8 cellular contexts compared by ENCODE assay signal in genomic region chr2:55133467-55134315, GRCh38.
DNase-seq lines count a peak whose midpoint lies in the region; ATAC-seq and TF ChIP-seq lines count a peak whose summit lies in the region.

No MANE protein-coding gene starts in this region.

- DNase-seq in Calu3 = peak; percentile 70
- DNase-seq in Karpas-422 = peak; percentile 70
- DNase-seq in activated T-helper 1 cell treated with anti-CD3 and anti-CD28 coated beads, Interleukin-12 subunit alpha, Interleukin-12 subunit beta, Interleukin-2, Interleukin-4 antibody, amounts not matched to agents 30 ng/mL and 10 ng/mL and 1 ng/mL, durations not matched to agents 14 hours and 24 hours and 36 hours (ENCODE audit: low spot score) = peak; percentile 58
- peak; percentile 98 for DNase-seq in foreskin melanocyte
- DNase-seq in occipital lobe (lab: John Stamatoyannopoulos, UW) = peak; percentile 45
- DNase-seq in ureter (ENCODE audit: low spot score) = peak; percentile 69
- DNase-seq in mesenteric fat pad (ENCODE audit: low spot score) = no peak

- peaks cover 46% of the 10 kb centered on the region for H3K4me1 Mint-ChIP-seq in Calu3 (ENCODE audit: low read depth, unreplicated experiment)
- H3K4me1 Mint-ChIP-seq in activated T-helper 1 cell treated with anti-CD3 and anti-CD28 coated beads, Interleukin-12 subunit alpha, Interleukin-12 subunit beta, Interleukin-2, Interleukin-4 antibody, amounts not matched to agents 30 ng/mL and 10 ng/mL and 1 ng/mL, durations not matched to agents 14 hours and 24 hours and 36 hours (ENCODE audit: low read depth) = peaks cover 31% of the 10 kb centered on the region

- H4K20me1 ChIP-seq in Karpas-422 (ENCODE audit: insufficient read depth, low read depth, low read length) = no peaks in the 10 kb centered on the region

- no peaks in the 10 kb centered on the region for H3K79me2 ChIP-seq in Karpas-422 (ENCODE audit: low read length)

- no peaks in the 10 kb centered on the region for H3K9me3 Mint-ChIP-seq in Calu3 (ENCODE audit: low read depth, unreplicated experiment)
- no peaks in the 10 kb centered on the region for H3K9me3 Mint-ChIP-seq in activated T-helper 1 cell treated with anti-CD3 and anti-CD28 coated beads, Interleukin-12 subunit alpha, Interleukin-12 subunit beta, Interleukin-2, Interleukin-4 antibody, amounts not matched to agents 30 ng/mL and 10 ng/mL and 1 ng/mL, durations not matched to agents 14 hours and 24 hours and 36 hours

- no peaks in the 10 kb centered on the region for H3K9me3 ChIP-seq in Karpas-422 (ENCODE audit: low read length)

- no peaks in the 10 kb centered on the region for H3K36me3 ChIP-seq in Karpas-422 (ENCODE audit: insufficient read depth, low read length)

- H3K36me3 Mint-ChIP-seq in Calu3 (ENCODE audit: insufficient read depth, unreplicated experiment) = peaks cover 10% of the 10 kb centered on the region
- peaks cover 5% of the 10 kb centered on the region for H3K36me3 Mint-ChIP-seq in activated T-helper 1 cell treated with anti-CD3 and anti-CD28 coated beads, Interleukin-12 subunit alpha, Interleukin-12 subunit beta, Interleukin-2, Interleukin-4 antibody, amounts not matched to agents 30 ng/mL and 10 ng/mL and 1 ng/mL, durations not matched to agents 14 hours and 24 hours and 36 hours (ENCODE audit: low read depth)

- no peaks in the 10 kb centered on the region for H3K9me2 ChIP-seq in Karpas-422 (replicated peaks; ENCODE audit: insufficient read depth, low read length)

- CTCF ChIA-PET in Calu3 (lab: Charles Lee) = interaction anchor here (0.8 to 1.2 kb wide), 4 partner anchors 18 to 35 kb away, joined by 3 to 5 read pairs (median 4); no protein-coding TSS in a partner anchor

- no peak for TF ChIP-seq CTCF in Calu3 (IDR thresholded peaks at IDR 0.05; ENCODE audit: unreplicated experiment)

- peak overlapping the region; percentile 28 for H3K9ac ChIP-seq in Karpas-422 (ENCODE audit: low read length)

- peak overlapping the region; percentile 54 for H2AFZ ChIP-seq in Karpas-422 (ENCODE audit: low read length)

- no peaks in the 10 kb centered on the region for H3K27me3 Mint-ChIP-seq in Calu3 (ENCODE audit: unreplicated experiment)
- H3K27me3 Mint-ChIP-seq in activated T-helper 1 cell treated with anti-CD3 and anti-CD28 coated beads, Interleukin-12 subunit alpha, Interleukin-12 subunit beta, Interleukin-2, Interleukin-4 antibody, amounts not matched to agents 30 ng/mL and 10 ng/mL and 1 ng/mL, durations not matched to agents 14 hours and 24 hours and 36 hours (ENCODE audit: insufficient read depth) = no peaks in the 10 kb centered on the region

- peak overlapping the region; percentile 59 for H3K4me3 Mint-ChIP-seq in Calu3 (ENCODE audit: low read depth, unreplicated experiment)
- H3K4me3 Mint-ChIP-seq in activated T-helper 1 cell treated with anti-CD3 and anti-CD28 coated beads, Interleukin-12 subunit alpha, Interleukin-12 subunit beta, Interleukin-2, Interleukin-4 antibody, amounts not matched to agents 30 ng/mL and 10 ng/mL and 1 ng/mL, durations not matched to agents 14 hours and 24 hours and 36 hours = peak overlapping the region; percentile 82

- peak overlapping the region; percentile 55 for H3K27ac Mint-ChIP-seq in Calu3 (ENCODE audit: unreplicated experiment)
- H3K27ac Mint-ChIP-seq in activated T-helper 1 cell treated with anti-CD3 and anti-CD28 coated beads, Interleukin-12 subunit alpha, Interleukin-12 subunit beta, Interleukin-2, Interleukin-4 antibody, amounts not matched to agents 30 ng/mL and 10 ng/mL and 1 ng/mL, durations not matched to agents 14 hours and 24 hours and 36 hours = peak overlapping the region; percentile 97

- no peaks in the 10 kb centered on the region for H3K27me3 ChIP-seq in Karpas-422 (ENCODE audit: low read length)

- BruUV-seq in Calu3 (replicated peaks; lab: Mats Ljungman, UMichigan) = TSS peak; percentile 99

- peak; percentile 82 for ATAC-seq in GM21528 (IDR thresholded peaks at IDR 0.05; ENCODE audit: low FRiP score, unreplicated experiment)

- intact Hi-C loops in Calu3 (cut with micrococcal nuclease; ENCODE audit: unreplicated experiment) = loop anchor here (1.0 kb wide), 1 partner anchor 24 kb away; no protein-coding TSS in a partner anchor
- intact Hi-C loops in activated T-helper 1 cell treated with anti-CD3 and anti-CD28 coated beads, Interleukin-12 subunit alpha, Interleukin-12 subunit beta, Interleukin-2, Interleukin-4 antibody, amounts not matched to agents 30 ng/mL and 10 ng/mL and 1 ng/mL, durations not matched to agents 14 hours and 24 hours and 36 hours (cut with micrococcal nuclease) = loop anchor here (1.0 to 5.0 kb wide), 3 partner anchors 83 to 406 kb away; partner anchors contain the start of genes CLHC1, RPS27A and RTN4

- H3K4me2 ChIP-seq in Karpas-422 (ENCODE audit: low read depth, low read length, poor library complexity, severe bottlenecking) = peak overlapping the region; percentile 56

- peaks cover 23% of the 10 kb centered on the region for H3K4me1 ChIP-seq in Karpas-422 (ENCODE audit: low read length)

- H3K27ac ChIP-seq in Karpas-422 (ENCODE audit: low read length) = no peak overlapping the region

- peak overlapping the region; percentile 39 for H3K4me3 ChIP-seq in Karpas-422 (ENCODE audit: low read length)
